In genomic region chr10:22682237-22683192, GRCh38 we compare ENCODE assay signal across 8 cellular contexts. TPM values are rescaled to one million over a fixed set of nuclear protein-coding genes. Genes with fewer than 3 reads are reported as not detected.
DNase-seq lines count a peak whose midpoint lies in the region; ATAC-seq, FAIRE-seq and TF ChIP-seq lines count a peak whose summit lies in the region.

No MANE protein-coding gene starts in this region.

- 70% methylated on average over 6 of the region's 6 CpGs for WGBS in prostate gland

- no peak overlapping the region for H3K4me3 ChIP-seq in AG10803 (ENCODE audit: low read length)
- H3K4me3 ChIP-seq in muscle layer of duodenum (ENCODE audit: low read depth in 1 of 2, low read length in 2 of 2): no peak overlapping the region
- no peak overlapping the region for H3K4me3 ChIP-seq in prostate gland
- no peak overlapping the region for H3K4me3 ChIP-seq in SJCRH30

- H3K27ac ChIP-seq in muscle layer of duodenum (ENCODE audit: low read length) (peak overlapping the region; percentile 43), prostate gland (no peak overlapping the region), SJCRH30 (no peak overlapping the region)

- peaks cover 90% of the 10 kb centered on the region for H3K4me1 Mint-ChIP-seq in activated naive CD8-positive, alpha-beta T cell treated with anti-CD3 and anti-CD28 coated beads, Interleukin-2, amount 50 U/mL, for 24 hours

- DNase-seq in AG10803 (ENCODE audit: low read depth) (peak; percentile 40), RCC 7860 (ENCODE audit: low spot score) (peak; percentile 94), prostate gland (ENCODE audit: low spot score) (no peak), SJCRH30 (no peak), NCI-H2107 treated with DMSO at 0.1 percent for 48 hours (lab: John Stamatoyannopoulos, UW; ENCODE audit: unreplicated experiment) (no peak)
- DNase-seq in activated naive CD8-positive, alpha-beta T cell treated with anti-CD3 and anti-CD28 coated beads, Interleukin-2, amount 50 U/mL, for 24 hours: peak; percentile 46

- ATAC-seq in GM21529 (IDR thresholded peaks at IDR 0.05; ENCODE audit: unreplicated experiment): peak; percentile 25
- ATAC-seq in activated naive CD8-positive, alpha-beta T cell treated with anti-CD3 and anti-CD28 coated beads, Interleukin-2, amount 50 U/mL, for 24 hours: peak; percentile 31

- H3K36me3 Mint-ChIP-seq in activated naive CD8-positive, alpha-beta T cell treated with anti-CD3 and anti-CD28 coated beads, Interleukin-2, amount 50 U/mL, for 24 hours (ENCODE audit: low read depth): peaks cover 3% of the 10 kb centered on the region

- no peaks in the 10 kb centered on the region for H3K9me3 Mint-ChIP-seq in activated naive CD8-positive, alpha-beta T cell treated with anti-CD3 and anti-CD28 coated beads, Interleukin-2, amount 50 U/mL, for 24 hours

- peak overlapping the region; percentile 99 for H3K27ac Mint-ChIP-seq in activated naive CD8-positive, alpha-beta T cell treated with anti-CD3 and anti-CD28 coated beads, Interleukin-2, amount 50 U/mL, for 24 hours

- FAIRE-seq in RCC 7860 (lab: Jason Lieb, UNC): peak; percentile 95

- H3K27me3 Mint-ChIP-seq in activated naive CD8-positive, alpha-beta T cell treated with anti-CD3 and anti-CD28 coated beads, Interleukin-2, amount 50 U/mL, for 24 hours: no peaks in the 10 kb centered on the region

- H3K36me3 ChIP-seq in muscle layer of duodenum (ENCODE audit: control insufficient read depth in 1 of 2, insufficient read depth in 2 of 2, low read length in 2 of 2): no peaks in the 10 kb centered on the region
- H3K36me3 ChIP-seq in prostate gland: no peaks in the 10 kb centered on the region
- H3K36me3 ChIP-seq in SJCRH30: no peaks in the 10 kb centered on the region

- H3K27me3 ChIP-seq in muscle layer of duodenum (ENCODE audit: low read depth, low read length) (no peaks in the 10 kb centered on the region), prostate gland (replicated peaks; ENCODE audit: insufficient read depth) (no peaks in the 10 kb centered on the region), SJCRH30 (no peaks in the 10 kb centered on the region)

- TF ChIP-seq POLR2A in prostate gland (IDR thresholded peaks at IDR 0.05): no peak

- H3K9me3 ChIP-seq in muscle layer of duodenum (ENCODE audit: control insufficient read depth in 1 of 2, low read length in 2 of 2): no peaks in the 10 kb centered on the region
- H3K9me3 ChIP-seq in prostate gland: no peaks in the 10 kb centered on the region
- H3K9me3 ChIP-seq in SJCRH30 (replicated peaks): no peaks in the 10 kb centered on the region

- TF ChIP-seq CTCF in AG10803 (conservative IDR thresholded peaks at IDR 0.05; ENCODE audit: low read length) (no peak), prostate gland (IDR thresholded peaks at IDR 0.05) (no peak)

- H3K4me3 Mint-ChIP-seq in activated naive CD8-positive, alpha-beta T cell treated with anti-CD3 and anti-CD28 coated beads, Interleukin-2, amount 50 U/mL, for 24 hours: peak overlapping the region; percentile 75

- intact Hi-C loops in prostate gland (cut with DNase I): no loop called here

- H3K4me1 ChIP-seq in muscle layer of duodenum (ENCODE audit: control insufficient read depth in 1 of 2, insufficient read depth in 2 of 2, low read length in 2 of 2) (peaks cover 24 to 26% of the 10 kb centered on the region in 2 donors), prostate gland (replicated peaks) (no peaks in the 10 kb centered on the region), SJCRH30 (peaks cover 8% of the 10 kb centered on the region; the same call in 1 of the 2 replicates)

RNA-seq across cellular contexts. Expression of gene PIP4K2A, which starts 31.9 kb away (rescaled TPM):
- 10 to 100 TPM; 13.2 to 17.4 TPM for total RNA-seq in prostate gland
- 23.2 and 27.9 TPM in 2 replicates for total RNA-seq in SJCRH30 (2014; rRNA removed; shearing (Covaris generic))

Comparison
In these comparisons a context has a peak if more than half of its experiments do, and no peak if none do; other contexts are left out.
1. DNase-seq: peak in AG10803 (single experiment), RCC 7860 (single experiment) and activated naive CD8-positive, alpha-beta T cell treated with anti-CD3 and anti-CD28 coated beads, Interleukin-2, amount 50 U/mL, for 24 hours (single experiment); none in prostate gland (single experiment), SJCRH30 (0 of 2) and NCI-H2107 treated with DMSO at 0.1 percent for 48 hours (single experiment).